1 cellular context compared by ENCODE assay signal in the genomic region with DNA sequence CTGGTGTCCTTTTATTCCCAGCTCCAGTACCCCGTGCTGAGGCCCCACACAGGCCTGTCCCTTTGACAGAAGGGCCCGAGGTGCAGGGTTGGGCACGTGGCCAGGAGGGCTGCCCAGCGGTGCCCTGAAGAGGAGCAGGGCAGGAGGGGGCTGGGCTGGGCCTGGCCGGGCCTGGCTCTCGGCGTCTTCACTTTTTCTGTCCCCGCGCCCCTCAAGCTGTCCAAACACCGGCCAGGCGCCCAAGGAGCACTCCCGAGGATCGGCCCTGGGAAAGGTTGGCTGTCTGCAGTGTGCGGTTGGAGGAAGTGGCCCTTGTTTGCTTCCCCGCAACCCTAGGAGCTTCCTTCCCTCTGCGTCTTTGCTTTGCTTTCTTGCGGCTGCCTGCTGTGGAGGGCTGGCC.
TF ChIP-seq lines count a peak whose summit lies in the region.

No MANE protein-coding gene starts in this region.

TF ChIP-seq in GM23338, 12 proteins besides CTCF, POLR2A, EP300 and RAD21 (continued from another document):
- TF ChIP-seq, protein P1, sequence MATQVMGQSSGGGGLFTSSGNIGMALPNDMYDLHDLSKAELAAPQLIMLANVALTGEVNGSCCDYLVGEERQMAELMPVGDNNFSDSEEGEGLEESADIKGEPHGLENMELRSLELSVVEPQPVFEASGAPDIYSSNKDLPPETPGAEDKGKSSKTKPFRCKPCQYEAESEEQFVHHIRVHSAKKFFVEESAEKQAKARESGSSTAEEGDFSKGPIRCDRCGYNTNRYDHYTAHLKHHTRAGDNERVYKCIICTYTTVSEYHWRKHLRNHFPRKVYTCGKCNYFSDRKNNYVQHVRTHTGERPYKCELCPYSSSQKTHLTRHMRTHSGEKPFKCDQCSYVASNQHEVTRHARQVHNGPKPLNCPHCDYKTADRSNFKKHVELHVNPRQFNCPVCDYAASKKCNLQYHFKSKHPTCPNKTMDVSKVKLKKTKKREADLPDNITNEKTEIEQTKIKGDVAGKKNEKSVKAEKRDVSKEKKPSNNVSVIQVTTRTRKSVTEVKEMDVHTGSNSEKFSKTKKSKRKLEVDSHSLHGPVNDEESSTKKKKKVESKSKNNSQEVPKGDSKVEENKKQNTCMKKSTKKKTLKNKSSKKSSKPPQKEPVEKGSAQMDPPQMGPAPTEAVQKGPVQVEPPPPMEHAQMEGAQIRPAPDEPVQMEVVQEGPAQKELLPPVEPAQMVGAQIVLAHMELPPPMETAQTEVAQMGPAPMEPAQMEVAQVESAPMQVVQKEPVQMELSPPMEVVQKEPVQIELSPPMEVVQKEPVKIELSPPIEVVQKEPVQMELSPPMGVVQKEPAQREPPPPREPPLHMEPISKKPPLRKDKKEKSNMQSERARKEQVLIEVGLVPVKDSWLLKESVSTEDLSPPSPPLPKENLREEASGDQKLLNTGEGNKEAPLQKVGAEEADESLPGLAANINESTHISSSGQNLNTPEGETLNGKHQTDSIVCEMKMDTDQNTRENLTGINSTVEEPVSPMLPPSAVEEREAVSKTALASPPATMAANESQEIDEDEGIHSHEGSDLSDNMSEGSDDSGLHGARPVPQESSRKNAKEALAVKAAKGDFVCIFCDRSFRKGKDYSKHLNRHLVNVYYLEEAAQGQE (IDR thresholded peaks at IDR 0.05; ENCODE audit: unreplicated experiment) = no peak
- no peak for TF ChIP-seq ZNF331 (CRISPR knock-in tag; IDR thresholded peaks at IDR 0.05; ENCODE audit: low read depth)
- TF ChIP-seq, protein P2, sequence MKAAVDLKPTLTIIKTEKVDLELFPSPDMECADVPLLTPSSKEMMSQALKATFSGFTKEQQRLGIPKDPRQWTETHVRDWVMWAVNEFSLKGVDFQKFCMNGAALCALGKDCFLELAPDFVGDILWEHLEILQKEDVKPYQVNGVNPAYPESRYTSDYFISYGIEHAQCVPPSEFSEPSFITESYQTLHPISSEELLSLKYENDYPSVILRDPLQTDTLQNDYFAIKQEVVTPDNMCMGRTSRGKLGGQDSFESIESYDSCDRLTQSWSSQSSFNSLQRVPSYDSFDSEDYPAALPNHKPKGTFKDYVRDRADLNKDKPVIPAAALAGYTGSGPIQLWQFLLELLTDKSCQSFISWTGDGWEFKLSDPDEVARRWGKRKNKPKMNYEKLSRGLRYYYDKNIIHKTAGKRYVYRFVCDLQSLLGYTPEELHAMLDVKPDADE (IDR thresholded peaks at IDR 0.05) = no peak
